ENCODE assay signal across 8 cellular contexts in genomic region chr4:172202480-172203076, GRCh38.
DNase-seq lines count a peak whose midpoint lies in the region; ATAC-seq and TF ChIP-seq lines count a peak whose summit lies in the region.

No MANE protein-coding gene starts in this region.

- no peak overlapping the region for H3K27ac ChIP-seq in Panc1 (ENCODE audit: low read length)
- no peak overlapping the region for H3K27ac ChIP-seq in sigmoid colon

- ATAC-seq in HG03378 (IDR thresholded peaks at IDR 0.05; ENCODE audit: unreplicated experiment): peak; percentile 61
- no peak for ATAC-seq in Panc1

- H3K9me3 Mint-ChIP-seq in type B pancreatic cell: no peaks in the 10 kb centered on the region
- H3K9me3 Mint-ChIP-seq in activated T-helper 2 cell treated with anti-CD3 and anti-CD28 coated beads, Interferon-gamma antibody, Interleukin-2, Interleukin-4, amounts not matched to agents 10 μg/mL and 5 μg/mL and 100 μg/mL, durations not matched to agents 14 hours and 24 hours and 36 hours: peaks cover 6% of the 10 kb centered on the region

- TF ChIP-seq CTCF in GM06990 (IDR thresholded peaks at IDR 0.05; ENCODE audit: insufficient read depth, low read length, poor library complexity, severe bottlenecking) (peak; percentile 60), Panc1 (IDR thresholded peaks at IDR 0.05) (peak; percentile 58; the same call in 1 of the 2 replicates), fibroblast of villous mesenchyme (IDR thresholded peaks at IDR 0.05; ENCODE audit: insufficient read depth, low read depth, low read length) (peak; percentile 48), type B pancreatic cell (conservative IDR thresholded peaks at IDR 0.05) (peak; percentile 86), sigmoid colon (IDR thresholded peaks at IDR 0.05) (no peak)

- H3K4me3 ChIP-seq in GM06990 (replicated peaks; ENCODE audit: low read depth, low read length): no peak overlapping the region
- H3K4me3 ChIP-seq in Panc1 (ENCODE audit: low read depth in 2 of 2, low read length in 2 of 2): no peak overlapping the region
- H3K4me3 ChIP-seq in fibroblast of villous mesenchyme (ENCODE audit: low read depth, low read length): no peak overlapping the region
- no peak overlapping the region for H3K4me3 ChIP-seq in sigmoid colon

- TF ChIP-seq EP300 in sigmoid colon (IDR thresholded peaks at IDR 0.05): no peak

- peak; percentile 2 for DNase-seq in GM06990 (ENCODE audit: extremely low read depth, insufficient read length)
- peak; percentile 10 for DNase-seq in Panc1 (ENCODE audit: low read depth, low spot score)
- peak; percentile 11 for DNase-seq in fibroblast of villous mesenchyme (ENCODE audit: low read depth)
- no peak for DNase-seq in type B pancreatic cell (ENCODE audit: extremely low spot score, unreplicated experiment)
- no peak for DNase-seq in activated T-helper 2 cell treated with anti-CD3 and anti-CD28 coated beads, Interferon-gamma antibody, Interleukin-2, Interleukin-4, amounts not matched to agents 10 μg/mL and 5 μg/mL and 100 μg/mL, durations not matched to agents 14 hours and 24 hours and 36 hours (ENCODE audit: low spot score)
- DNase-seq in GF-D8 (lab: John Stamatoyannopoulos, UW): no peak
- DNase-seq in sigmoid colon: no peak

- H3K27me3 ChIP-seq in GM06990 (replicated peaks; ENCODE audit: control insufficient read depth, insufficient read depth, low read length) (no peaks in the 10 kb centered on the region), Panc1 (ENCODE audit: control insufficient read depth, insufficient read depth, low read length) (no peaks in the 10 kb centered on the region), sigmoid colon (no peaks in the 10 kb centered on the region)

- H3K36me3 ChIP-seq in GM06990 (ENCODE audit: control insufficient read depth, insufficient read depth, low read length) (no peaks in the 10 kb centered on the region), Panc1 (ENCODE audit: control insufficient read depth, insufficient read depth, low read length) (no peaks in the 10 kb centered on the region), sigmoid colon (no peaks in the 10 kb centered on the region)

- H3K4me1 ChIP-seq in Panc1 (ENCODE audit: control insufficient read depth, insufficient read depth, low read length): no peaks in the 10 kb centered on the region
- H3K4me1 ChIP-seq in sigmoid colon: no peaks in the 10 kb centered on the region

- no peaks in the 10 kb centered on the region for H3K4me1 Mint-ChIP-seq in type B pancreatic cell (ENCODE audit: unreplicated experiment)
- H3K4me1 Mint-ChIP-seq in activated T-helper 2 cell treated with anti-CD3 and anti-CD28 coated beads, Interferon-gamma antibody, Interleukin-2, Interleukin-4, amounts not matched to agents 10 μg/mL and 5 μg/mL and 100 μg/mL, durations not matched to agents 14 hours and 24 hours and 36 hours (ENCODE audit: low read depth): no peaks in the 10 kb centered on the region

- no peak for TF ChIP-seq POLR2A in sigmoid colon (IDR thresholded peaks at IDR 0.05)

- no peaks in the 10 kb centered on the region for H3K27me3 Mint-ChIP-seq in type B pancreatic cell
- H3K27me3 Mint-ChIP-seq in activated T-helper 2 cell treated with anti-CD3 and anti-CD28 coated beads, Interferon-gamma antibody, Interleukin-2, Interleukin-4, amounts not matched to agents 10 μg/mL and 5 μg/mL and 100 μg/mL, durations not matched to agents 14 hours and 24 hours and 36 hours (ENCODE audit: low read depth): no peaks in the 10 kb centered on the region

- intact Hi-C loops in Panc1 (cut with micrococcal nuclease; ENCODE audit: unreplicated experiment) (no loop called here), sigmoid colon (cut with DNase I) (no loop called here)
- intact Hi-C loops in activated T-helper 2 cell treated with anti-CD3 and anti-CD28 coated beads, Interferon-gamma antibody, Interleukin-2, Interleukin-4, amounts not matched to agents 10 μg/mL and 5 μg/mL and 100 μg/mL, durations not matched to agents 14 hours and 24 hours and 36 hours (cut with micrococcal nuclease): no loop called here

- H3K4me3 Mint-ChIP-seq in type B pancreatic cell: no peak overlapping the region
- no peak overlapping the region for H3K4me3 Mint-ChIP-seq in activated T-helper 2 cell treated with anti-CD3 and anti-CD28 coated beads, Interferon-gamma antibody, Interleukin-2, Interleukin-4, amounts not matched to agents 10 μg/mL and 5 μg/mL and 100 μg/mL, durations not matched to agents 14 hours and 24 hours and 36 hours (ENCODE audit: low read depth)

- no TSS peak for BruUV-seq in Panc1 (replicated peaks; lab: Mats Ljungman, UMichigan)

- in situ Hi-C loops in Panc1 (cut with HindIII; ENCODE audit: low pct_unique_long_range_greater_than_20kb, low sequenced_read_pairs): no loop called here

- no peaks in the 10 kb centered on the region for H3K9me3 ChIP-seq in Panc1 (ENCODE audit: control insufficient read depth, insufficient read depth, low read depth, low read length)
- H3K9me3 ChIP-seq in sigmoid colon: no peaks in the 10 kb centered on the region

- no peaks in the 10 kb centered on the region for H3K36me3 Mint-ChIP-seq in type B pancreatic cell
- no peaks in the 10 kb centered on the region for H3K36me3 Mint-ChIP-seq in activated T-helper 2 cell treated with anti-CD3 and anti-CD28 coated beads, Interferon-gamma antibody, Interleukin-2, Interleukin-4, amounts not matched to agents 10 μg/mL and 5 μg/mL and 100 μg/mL, durations not matched to agents 14 hours and 24 hours and 36 hours (ENCODE audit: low read depth)

- POLR2A ChIA-PET in Panc1 (lab: Charles Lee): interaction anchor here (0.6 kb wide), 1 partner anchor 293 kb away, joined by 3 read pairs; no protein-coding TSS in a partner anchor

- CTCF ChIA-PET in Panc1 (lab: Charles Lee): no interaction called here

- no peak overlapping the region for H3K27ac Mint-ChIP-seq in type B pancreatic cell
- no peak overlapping the region for H3K27ac Mint-ChIP-seq in activated T-helper 2 cell treated with anti-CD3 and anti-CD28 coated beads, Interferon-gamma antibody, Interleukin-2, Interleukin-4, amounts not matched to agents 10 μg/mL and 5 μg/mL and 100 μg/mL, durations not matched to agents 14 hours and 24 hours and 36 hours

Comparison
In these comparisons a context has a peak if more than half of its experiments do, and no peak if none do; other contexts are left out.
1. DNase-seq: peak in GM06990 (single experiment), Panc1 (single experiment) and fibroblast of villous mesenchyme (single experiment); none in type B pancreatic cell (single experiment), activated T-helper 2 cell treated with anti-CD3 and anti-CD28 coated beads, Interferon-gamma antibody, Interleukin-2, Interleukin-4, amounts not matched to agents 10 μg/mL and 5 μg/mL and 100 μg/mL, durations not matched to agents 14 hours and 24 hours and 36 hours (single experiment), GF-D8 (single experiment) and sigmoid colon (single experiment).
2. CTCF ChIP-seq: peak in GM06990 (single experiment), Panc1 (single experiment), fibroblast of villous mesenchyme (single experiment) and type B pancreatic cell (single experiment); none in sigmoid colon (0 of 4).